ENCODE assay signal across 1 cellular context in genomic region chr15:78065284-78065872, GRCh38.
TF ChIP-seq lines count a peak whose summit lies in the region.

No MANE protein-coding gene starts in this region.

TF ChIP-seq in HepG2, 621 proteins besides CTCF, POLR2A, EP300 and RAD21 (continued from another document and continues in another):
- TF ChIP-seq ZNF883 (CRISPR knock-in tag; IDR thresholded peaks at IDR 0.05; ENCODE audit: not compliant biosample characterization) (peak; percentile 53), ZC3H13 (CRISPR knock-in tag; IDR thresholded peaks at IDR 0.05) (no peak), ZNF570 (CRISPR knock-in tag; IDR thresholded peaks at IDR 0.05; ENCODE audit: borderline replicate concordance) (0 out of 2 replicates have a peak, but pooled peaks have one; percentile 69), TFAP4 (IDR thresholded peaks at IDR 0.05; ENCODE audit: borderline replicate concordance, low read depth) (peak; percentile 99), ZNF749 (CRISPR knock-in tag; IDR thresholded peaks at IDR 0.05; ENCODE audit: borderline replicate concordance) (0 out of 2 replicates have a peak, but pooled peaks have one; percentile 50), ZKSCAN5 (CRISPR knock-in tag; IDR thresholded peaks at IDR 0.05) (no peak), GABPB1 (CRISPR knock-in tag; IDR thresholded peaks at IDR 0.05) (peak; percentile 70), SMARCE1 (IDR thresholded peaks at IDR 0.05; ENCODE audit: borderline replicate concordance) (no peak), ZBTB49 (CRISPR knock-in tag; IDR thresholded peaks at IDR 0.05; ENCODE audit: borderline replicate concordance) (no peak), ZNF557 (CRISPR knock-in tag; IDR thresholded peaks at IDR 0.05) (peak; percentile 72; the same call in 1 of the 2 replicates), AHR (CRISPR knock-in tag; IDR thresholded peaks at IDR 0.05) (no peak; the same call in 1 of the 2 replicates), TBP (CRISPR knock-in tag; IDR thresholded peaks at IDR 0.05) (no peak), MXI1 (IDR thresholded peaks at IDR 0.05; ENCODE audit: borderline replicate concordance, low read depth, low read length) (peak; percentile 91; the same call in 2 of the 3 replicates), KAT7 (CRISPR knock-in tag; IDR thresholded peaks at IDR 0.05; ENCODE audit: borderline replicate concordance) (0 out of 2 replicates have a peak, but pooled peaks have one; percentile 44), ZHX1 (CRISPR knock-in tag; IDR thresholded peaks at IDR 0.05; ENCODE audit: low read depth) (no peak), PATZ1 (CRISPR knock-in tag; IDR thresholded peaks at IDR 0.05) (peak; percentile 81), DZIP1 (CRISPR knock-in tag; IDR thresholded peaks at IDR 0.05) (no peak), ZNF143 (CRISPR knock-in tag; IDR thresholded peaks at IDR 0.05) (peak; percentile 64), SYNCRIP (IDR thresholded peaks at IDR 0.05; ENCODE audit: insufficient read depth, low read depth, low read length) (no peak), DR1 (CRISPR knock-in tag; IDR thresholded peaks at IDR 0.05) (no peak), SIX1 (CRISPR knock-in tag; IDR thresholded peaks at IDR 0.05; ENCODE audit: borderline replicate concordance) (peak; percentile 78; the same call in 1 of the 2 replicates), DNMT3B (CRISPR knock-in tag; conservative IDR thresholded peaks at IDR 0.05) (peak; percentile 54; the same call in 1 of the 2 replicates), SUZ12 (IDR thresholded peaks at IDR 0.05; ENCODE audit: low read depth, low read length) (no peak), RFX5 (IDR thresholded peaks at IDR 0.05; ENCODE audit: low read depth, low read length) (no peak), MXD3 (CRISPR knock-in tag; IDR thresholded peaks at IDR 0.05) (no peak), MAFG (CRISPR knock-in tag; IDR thresholded peaks at IDR 0.05) (no peak), GATAD2A (CRISPR knock-in tag; IDR thresholded peaks at IDR 0.05) (peak; percentile 98), ZNF800 (CRISPR knock-in tag; IDR thresholded peaks at IDR 0.05) (peak; percentile 48; the same call in 1 of the 2 replicates)
- TF ChIP-seq, protein P1, sequence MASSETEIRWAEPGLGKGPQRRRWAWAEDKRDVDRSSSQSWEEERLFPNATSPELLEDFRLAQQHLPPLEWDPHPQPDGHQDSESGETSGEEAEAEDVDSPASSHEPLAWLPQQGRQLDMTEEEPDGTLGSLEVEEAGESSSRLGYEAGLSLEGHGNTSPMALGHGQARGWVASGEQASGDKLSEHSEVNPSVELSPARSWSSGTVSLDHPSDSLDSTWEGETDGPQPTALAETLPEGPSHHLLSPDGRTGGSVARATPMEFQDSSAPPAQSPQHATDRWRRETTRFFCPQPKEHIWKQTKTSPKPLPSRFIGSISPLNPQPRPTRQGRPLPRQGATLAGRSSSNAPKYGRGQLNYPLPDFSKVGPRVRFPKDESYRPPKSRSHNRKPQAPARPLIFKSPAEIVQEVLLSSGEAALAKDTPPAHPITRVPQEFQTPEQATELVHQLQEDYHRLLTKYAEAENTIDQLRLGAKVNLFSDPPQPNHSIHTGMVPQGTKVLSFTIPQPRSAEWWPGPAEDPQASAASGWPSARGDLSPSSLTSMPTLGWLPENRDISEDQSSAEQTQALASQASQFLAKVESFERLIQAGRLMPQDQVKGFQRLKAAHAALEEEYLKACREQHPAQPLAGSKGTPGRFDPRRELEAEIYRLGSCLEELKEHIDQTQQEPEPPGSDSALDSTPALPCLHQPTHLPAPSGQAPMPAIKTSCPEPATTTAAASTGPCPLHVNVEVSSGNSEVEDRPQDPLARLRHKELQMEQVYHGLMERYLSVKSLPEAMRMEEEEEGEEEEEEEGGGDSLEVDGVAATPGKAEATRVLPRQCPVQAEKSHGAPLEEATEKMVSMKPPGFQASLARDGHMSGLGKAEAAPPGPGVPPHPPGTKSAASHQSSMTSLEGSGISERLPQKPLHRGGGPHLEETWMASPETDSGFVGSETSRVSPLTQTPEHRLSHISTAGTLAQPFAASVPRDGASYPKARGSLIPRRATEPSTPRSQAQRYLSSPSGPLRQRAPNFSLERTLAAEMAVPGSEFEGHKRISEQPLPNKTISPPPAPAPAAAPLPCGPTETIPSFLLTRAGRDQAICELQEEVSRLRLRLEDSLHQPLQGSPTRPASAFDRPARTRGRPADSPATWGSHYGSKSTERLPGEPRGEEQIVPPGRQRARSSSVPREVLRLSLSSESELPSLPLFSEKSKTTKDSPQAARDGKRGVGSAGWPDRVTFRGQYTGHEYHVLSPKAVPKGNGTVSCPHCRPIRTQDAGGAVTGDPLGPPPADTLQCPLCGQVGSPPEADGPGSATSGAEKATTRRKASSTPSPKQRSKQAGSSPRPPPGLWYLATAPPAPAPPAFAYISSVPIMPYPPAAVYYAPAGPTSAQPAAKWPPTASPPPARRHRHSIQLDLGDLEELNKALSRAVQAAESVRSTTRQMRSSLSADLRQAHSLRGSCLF (CRISPR knock-in tag; IDR thresholded peaks at IDR 0.05; ENCODE audit: borderline replicate concordance) = 0 out of 2 replicates have a peak, but pooled peaks have one; percentile 28
- TF ChIP-seq, protein P2, sequence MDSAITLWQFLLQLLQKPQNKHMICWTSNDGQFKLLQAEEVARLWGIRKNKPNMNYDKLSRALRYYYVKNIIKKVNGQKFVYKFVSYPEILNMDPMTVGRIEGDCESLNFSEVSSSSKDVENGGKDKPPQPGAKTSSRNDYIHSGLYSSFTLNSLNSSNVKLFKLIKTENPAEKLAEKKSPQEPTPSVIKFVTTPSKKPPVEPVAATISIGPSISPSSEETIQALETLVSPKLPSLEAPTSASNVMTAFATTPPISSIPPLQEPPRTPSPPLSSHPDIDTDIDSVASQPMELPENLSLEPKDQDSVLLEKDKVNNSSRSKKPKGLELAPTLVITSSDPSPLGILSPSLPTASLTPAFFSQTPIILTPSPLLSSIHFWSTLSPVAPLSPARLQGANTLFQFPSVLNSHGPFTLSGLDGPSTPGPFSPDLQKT (CRISPR knock-in tag; IDR thresholded peaks at IDR 0.05; ENCODE audit: borderline replicate concordance) = no peak
- TF ChIP-seq, protein P3, sequence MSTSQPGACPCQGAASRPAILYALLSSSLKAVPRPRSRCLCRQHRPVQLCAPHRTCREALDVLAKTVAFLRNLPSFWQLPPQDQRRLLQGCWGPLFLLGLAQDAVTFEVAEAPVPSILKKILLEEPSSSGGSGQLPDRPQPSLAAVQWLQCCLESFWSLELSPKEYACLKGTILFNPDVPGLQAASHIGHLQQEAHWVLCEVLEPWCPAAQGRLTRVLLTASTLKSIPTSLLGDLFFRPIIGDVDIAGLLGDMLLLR (CRISPR knock-in tag; IDR thresholded peaks at IDR 0.05) = 0 out of 2 replicates have a peak, but pooled peaks have one; percentile 41
